ENCODE assay signal across 21 cellular contexts in genomic region chr18:67715567-67715966, GRCh38.
DNase-seq lines count a peak whose midpoint lies in the region; ATAC-seq, FAIRE-seq and TF ChIP-seq lines count a peak whose summit lies in the region.
"Had no signal": no experiment of that assay in that cellular context is flagged by ENCODE, and none has a peak within 500 bp of the region (broad histone marks: within the 10 kb centered on the region; RNA-seq: fewer than 3 reads in every experiment).

No MANE protein-coding gene starts in this region.

- no TSS peak for BruUV-seq in HepG2 (replicated peaks; lab: Mats Ljungman, UMichigan)

- H3K18ac ChIP-seq in H1 (ENCODE audit: extremely low read depth, low read length), result no peak overlapping the region
- no peak overlapping the region for H3K18ac ChIP-seq in mesendoderm (ENCODE audit: low read length)

- no peak for DNase-seq in HepG2 (ENCODE audit: low spot score)
- no peak for DNase-seq in right lobe of liver
- no peak for DNase-seq in H1 (ENCODE audit: low read depth in 1 of 2, low spot score in 2 of 2)
- no peak for DNase-seq in pancreas
- no peak for DNase-seq in BE2C
- no peak for DNase-seq in mesendoderm
- DNase-seq: CD4-positive, CD25-positive, alpha-beta regulatory T cell; CD8-positive, alpha-beta T cell; DMS 273 treated with DMSO at 0.1 percent for 48 hours; DMS79; EL; GDM1; HFFc6 had no signal

- H2BK120ac ChIP-seq in H1 (replicated peaks; ENCODE audit: low read depth, low read length) (no peak overlapping the region), mesendoderm (ENCODE audit: low read depth, low read length) (no peak overlapping the region)

- no peak overlapping the region for H2BK20ac ChIP-seq in H1 (ENCODE audit: low read length)

- no peak overlapping the region for H3K4me3 ChIP-seq in HepG2 (replicated peaks in 1 of 3; ENCODE audit: insufficient read depth in 1 of 3, low read depth in 2 of 3, low read length in 3 of 3)
- H3K4me3 ChIP-seq in right lobe of liver, result no peak overlapping the region
- H3K4me3 ChIP-seq in H1 (ENCODE audit: extremely low read depth in 1 of 4, insufficient read depth in 2 of 4, low read depth in 3 of 4, low read length in 4 of 4), result no peak overlapping the region
- H3K4me3 ChIP-seq in pancreas, result no peak overlapping the region
- no peak overlapping the region for H3K4me3 ChIP-seq in BE2C (ENCODE audit: low read depth, low read length)
- no peak overlapping the region for H3K4me3 ChIP-seq in mesendoderm (ENCODE audit: low read length)
- H3K4me3 ChIP-seq: BLaER1, GM12878, GM23338, HAP-1 had no signal

- no peaks in the 10 kb centered on the region for H3K4me1 ChIP-seq in HepG2 (ENCODE audit: insufficient read depth, low read length)
- H3K4me1 ChIP-seq in right lobe of liver, result no peaks in the 10 kb centered on the region
- H3K4me1 ChIP-seq in H1 (replicated peaks in 1 of 4; ENCODE audit: control insufficient read depth in 3 of 4, insufficient read depth in 4 of 4, low read length in 3 of 4), result no peaks in the 10 kb centered on the region
- no peaks in the 10 kb centered on the region for H3K4me1 ChIP-seq in pancreas
- H3K4me1 ChIP-seq in BE2C, result no peaks in the 10 kb centered on the region; the same call in 1 of the 2 replicates
- no peaks in the 10 kb centered on the region for H3K4me1 ChIP-seq in mesendoderm (ENCODE audit: control insufficient read depth, low read depth, low read length)
- H3K4me1 ChIP-seq: BLaER1, HAP-1 had no signal

- H3K23me2 ChIP-seq in H1 (ENCODE audit: low read depth, low read length), result no peaks in the 10 kb centered on the region

- no peaks in the 10 kb centered on the region for H4K20me1 ChIP-seq in HepG2 (ENCODE audit: insufficient read depth, low read length)
- H4K20me1 ChIP-seq in H1 (replicated peaks in 1 of 2; ENCODE audit: control insufficient read depth in 1 of 2, insufficient read depth in 2 of 2, low read length in 2 of 2), result no peaks in the 10 kb centered on the region
- H4K20me1 ChIP-seq: BLaER1 had no signal

- POLR2A ChIA-PET in HepG2 (lab: Yijun Ruan, JAX), result no interaction called here
- POLR2A ChIA-PET in H1 (lab: Charles Lee; ENCODE audit: partially characterized antibody), result no interaction called here

- H2BK15ac ChIP-seq in H1 (ENCODE audit: low read length), result no peak overlapping the region
- H2BK15ac ChIP-seq in mesendoderm (replicated peaks; ENCODE audit: low read depth), result no peak overlapping the region

- no peak overlapping the region for H2AK5ac ChIP-seq in H1 (ENCODE audit: low read depth, low read length)
- no peak overlapping the region for H2AK5ac ChIP-seq in mesendoderm (ENCODE audit: low read length)

- no peak overlapping the region for H3K4me2 ChIP-seq in HepG2 (ENCODE audit: low read depth, low read length)
- no peak overlapping the region for H3K4me2 ChIP-seq in H1 (ENCODE audit: insufficient read depth in 1 of 2, low read depth in 2 of 2, low read length in 2 of 2)
- H3K4me2 ChIP-seq in mesendoderm (ENCODE audit: low read length), result no peak overlapping the region
- H3K4me2 ChIP-seq: BLaER1, GM23338 had no signal

- H3K27me3 ChIP-seq in HepG2 (ENCODE audit: control insufficient read depth in 1 of 2, insufficient read depth in 2 of 2, low read length in 2 of 2) (no peaks in the 10 kb centered on the region), right lobe of liver (no peaks in the 10 kb centered on the region), H1 (replicated peaks in 1 of 4; ENCODE audit: control insufficient read depth in 3 of 4, extremely low read depth in 1 of 4, insufficient read depth in 3 of 4, low read length in 3 of 4) (no peaks in the 10 kb centered on the region), pancreas (no peaks in the 10 kb centered on the region), BE2C (no peaks in the 10 kb centered on the region), mesendoderm (ENCODE audit: insufficient read depth, low read length, poor library complexity) (no peaks in the 10 kb centered on the region)
- H3K27me3 ChIP-seq: BLaER1 had no signal

- H3K27ac ChIP-seq in HepG2 (ENCODE audit: extremely low read length, insufficient read depth, low read length) (no peak overlapping the region), right lobe of liver (no peak overlapping the region), H1 (ENCODE audit: low read depth, low read length) (no peak overlapping the region), pancreas (no peak overlapping the region), mesendoderm (ENCODE audit: low read depth, low read length) (no peak overlapping the region)
- H3K27ac ChIP-seq: 22Rv1, BLaER1, C4-2B had no signal

- no peak for ATAC-seq in HepG2
- no peak for ATAC-seq in right lobe of liver
- ATAC-seq in pancreas, result no peak
- ATAC-seq: CD8-positive, alpha-beta T cell; GM12878; GM23338 had no signal

- TF ChIP-seq CTCF in HepG2 (CRISPR knock-in tag; IDR thresholded peaks at IDR 0.05), result no peak
- TF ChIP-seq CTCF in right lobe of liver (IDR thresholded peaks at IDR 0.05), result no peak
- TF ChIP-seq CTCF in H1 (IDR thresholded peaks at IDR 0.05; ENCODE audit: control extremely low read depth in 1 of 3, insufficient read depth in 1 of 3, low read depth in 1 of 3, low read length in 3 of 3), result no peak
- TF ChIP-seq CTCF in pancreas (IDR thresholded peaks at IDR 0.05), result no peak
- no peak for TF ChIP-seq CTCF in BE2C (IDR thresholded peaks at IDR 0.05; ENCODE audit: low read depth, low read length)

- no peak overlapping the region for H2BK5ac ChIP-seq in H1 (ENCODE audit: low read depth, low read length)
- H2BK5ac ChIP-seq in mesendoderm (ENCODE audit: low read length), result no peak overlapping the region

- H3K79me1 ChIP-seq in H1 (ENCODE audit: low read depth, low read length) (no peaks in the 10 kb centered on the region), mesendoderm (ENCODE audit: low read length) (no peaks in the 10 kb centered on the region)

- TF ChIP-seq POLR2A in HepG2 (IDR thresholded peaks at IDR 0.05; ENCODE audit: insufficient read depth in 1 of 2, low read depth in 2 of 2, low read length in 2 of 2) (no peak), right lobe of liver (IDR thresholded peaks at IDR 0.05) (no peak), H1 (IDR thresholded peaks at IDR 0.05; ENCODE audit: control extremely low read depth in 1 of 2, low read depth in 2 of 2, low read length in 2 of 2) (no peak)

- no peaks in the 10 kb centered on the region for H3K36me3 ChIP-seq in HepG2 (replicated peaks in 1 of 2; ENCODE audit: control insufficient read depth in 1 of 2, insufficient read depth in 2 of 2, low read length in 2 of 2)
- H3K36me3 ChIP-seq in right lobe of liver, result no peaks in the 10 kb centered on the region
- no peaks in the 10 kb centered on the region for H3K36me3 ChIP-seq in H1 (ENCODE audit: control insufficient read depth in 2 of 4, insufficient read depth in 4 of 4, low read length in 3 of 4)
- H3K36me3 ChIP-seq in pancreas, result no peaks in the 10 kb centered on the region
- H3K36me3 ChIP-seq in BE2C, result no peaks in the 10 kb centered on the region
- H3K36me3 ChIP-seq in mesendoderm (ENCODE audit: control insufficient read depth, insufficient read depth, low read length), result no peaks in the 10 kb centered on the region
- H3K36me3 ChIP-seq: BLaER1, HAP-1 had no signal

- H3K9me3 ChIP-seq in HepG2 (ENCODE audit: low read length), result no peaks in the 10 kb centered on the region
- H3K9me3 ChIP-seq in right lobe of liver, result no peaks in the 10 kb centered on the region
- no peaks in the 10 kb centered on the region for H3K9me3 ChIP-seq in H1 (ENCODE audit: insufficient read depth in 2 of 2, low read depth in 1 of 2, low read length in 1 of 2)
- H3K9me3 ChIP-seq in pancreas, result no peaks in the 10 kb centered on the region
- no peaks in the 10 kb centered on the region for H3K9me3 ChIP-seq in BE2C
- H3K9me3 ChIP-seq: BLaER1, HAP-1 had no signal

- H3K9ac ChIP-seq in HepG2 (ENCODE audit: insufficient read depth, low read depth, low read length) (no peak overlapping the region), H1 (replicated peaks in 1 of 4; ENCODE audit: extremely low read depth in 1 of 4, low read depth in 3 of 4, low read length in 3 of 4) (no peak overlapping the region), mesendoderm (ENCODE audit: low read length) (no peak overlapping the region)
- H3K9ac ChIP-seq: BLaER1 had no signal

- H4K8ac ChIP-seq in H1 (ENCODE audit: extremely low read depth, insufficient read depth, low read length) (no peak overlapping the region), mesendoderm (ENCODE audit: low read depth, low read length) (no peak overlapping the region)

- H3K4ac ChIP-seq in H1 (replicated peaks; ENCODE audit: insufficient read length, low read depth, low read length) (no peak overlapping the region), mesendoderm (ENCODE audit: low read depth, low read length) (no peak overlapping the region)

- H3K79me2 ChIP-seq in HepG2 (ENCODE audit: insufficient read depth, low read length) (no peaks in the 10 kb centered on the region), H1 (ENCODE audit: control insufficient read depth in 1 of 2, insufficient read depth in 2 of 2, low read length in 2 of 2) (no peaks in the 10 kb centered on the region), mesendoderm (ENCODE audit: control insufficient read depth, insufficient read depth, low read length) (no peaks in the 10 kb centered on the region)

- WGBS in HepG2 (ENCODE audit: low lambda C conversion rate), result 0% methylated on average over 2 of the region's 2 CpGs
- 19% methylated on average over 2 of the region's 2 CpGs for WGBS in right lobe of liver (ENCODE audit: insufficient coverage, low coverage, low lambda C conversion rate, missing lambda C conversion rate)
- 75% methylated on average over 2 of the region's 2 CpGs; no CpG with 5 or more reads in 1 of the 2 experiments for WGBS in H1 (ENCODE audit: extremely low coverage in 1 of 2, insufficient coverage in 1 of 2, insufficient read length in 1 of 2, insufficient replicate concordance in 2 of 2, low coverage in 1 of 2, low lambda C conversion rate in 2 of 2, missing lambda C conversion rate in 1 of 2), 2 experiments
- WGBS in pancreas, 2 donors, result 25 to 31% methylated on average over 2 of the region's 2 CpGs
- WGBS in mesendoderm (ENCODE audit: extremely low coverage, insufficient coverage, low lambda C conversion rate), result 100% methylated on average over 1 of the region's 2 CpGs

- no peak overlapping the region for H4K91ac ChIP-seq in H1 (replicated peaks; ENCODE audit: insufficient read length, low read length)

- in situ Hi-C loops in HepG2 (cut with HindIII; ENCODE audit: extremely low pct_ligation_motif_present, low pct_unique_long_range_greater_than_20kb), result no loop called here

- TF ChIP-seq RAD21 in HepG2 (CRISPR knock-in tag; IDR thresholded peaks at IDR 0.05), result no peak
- TF ChIP-seq RAD21 in H1 (IDR thresholded peaks at IDR 0.05 in 1 of 2, conservative IDR thresholded peaks at IDR 0.05 in 1 of 2; ENCODE audit: low read depth in 2 of 2, low read length in 2 of 2), result no peak

- H2BK12ac ChIP-seq in H1 (ENCODE audit: low read depth, low read length), result no peak overlapping the region

- H2AFZ ChIP-seq in HepG2 (ENCODE audit: low read length), result no peak overlapping the region
- H2AFZ ChIP-seq in H1 (ENCODE audit: low read length), result no peak overlapping the region
- H2AFZ ChIP-seq: GM23338 had no signal

- H4K5ac ChIP-seq in H1 (ENCODE audit: insufficient read length, low read depth, low read length) (no peak overlapping the region), mesendoderm (ENCODE audit: low read length) (no peak overlapping the region)

- TF ChIP-seq EP300 in HepG2 (IDR thresholded peaks at IDR 0.05; ENCODE audit: low read depth in 2 of 2, low read length in 2 of 2), result no peak
- TF ChIP-seq EP300 in HepG2 (CRISPR knock-in tag; IDR thresholded peaks at IDR 0.05; ENCODE audit: borderline replicate concordance), result no peak
- no peak for TF ChIP-seq EP300 in H1 (IDR thresholded peaks at IDR 0.05; ENCODE audit: borderline replicate concordance in 1 of 2, low read depth in 2 of 2, low read length in 2 of 2)

- FAIRE-seq in HepG2 (lab: Jason Lieb, UNC), result no peak
- no peak for FAIRE-seq in H1 (lab: Jason Lieb, UNC)
- peak; percentile 47 for FAIRE-seq in pancreas (lab: Jason Lieb, UNC)
- FAIRE-seq: GM12878, GM19239, H54 had no signal

- H3K23ac ChIP-seq in H1 (ENCODE audit: insufficient read length), result no peak overlapping the region
- no peak overlapping the region for H3K23ac ChIP-seq in mesendoderm (ENCODE audit: low read length)

- intact Hi-C loops in HepG2 (cut with micrococcal nuclease; ENCODE audit: unreplicated experiment) (no loop called here), right lobe of liver (cut with DNase I) (no loop called here), pancreas (cut with DNase I) (no loop called here)

- H3K56ac ChIP-seq in H1 (replicated peaks; ENCODE audit: insufficient read length, low read depth, low read length) (no peak overlapping the region), mesendoderm (ENCODE audit: low read length) (no peak overlapping the region)

- CTCF ChIA-PET in HepG2 (lab: Yijun Ruan, JAX; ENCODE audit: low intra/inter-chr PET ratio, low total read pairs), result no interaction called here
- CTCF ChIA-PET in H1 (lab: Charles Lee; ENCODE audit: partially characterized antibody), result interaction anchor here (0.9 to 1.6 kb wide), 2 partner anchors 10 to 251 kb away, joined by 3 to 6 read pairs; no protein-coding TSS in a partner anchor

- H3K14ac ChIP-seq in H1 (ENCODE audit: insufficient read length), result no peak overlapping the region

Comparison
In these comparisons a context has a peak if more than half of its experiments do, and no peak if none do; other contexts are left out.
1. Of the 41 proteins assayed by ChIP-seq in both HepG2 and H1: peak only in HepG2: none; only in H1: none; in both: MAFK; in neither: 40.